Comparison of ENCODE assay signal across 19 cellular contexts in genomic region chr16:1164382-1164781, GRCh38. TPM values are rescaled to one million over a fixed set of nuclear protein-coding genes. Genes with fewer than 3 reads are reported as not detected.
DNase-seq lines count a peak whose midpoint lies in the region; FAIRE-seq and TF ChIP-seq lines count a peak whose summit lies in the region.
"Had no signal": no experiment of that assay in that cellular context is flagged by ENCODE, and none has a peak within 500 bp of the region (broad histone marks: within the 10 kb centered on the region; RNA-seq: fewer than 3 reads in every experiment).

No MANE protein-coding gene starts in this region.

- H3K4ac ChIP-seq in H1 (replicated peaks; ENCODE audit: insufficient read length, low read depth, low read length) = no peak overlapping the region

- no peaks in the 10 kb centered on the region for H3K9me3 Mint-ChIP-seq in activated T-cell treated with anti-CD3 and anti-CD28 coated beads, Interleukin-2, amount 50 U/mL, for 24 hours
- H3K9me3 Mint-ChIP-seq: CD8-positive, alpha-beta T cell; HFFc6 had no signal

- no peak overlapping the region for H4K5ac ChIP-seq in H1 (ENCODE audit: insufficient read length, low read depth, low read length)

- H3K27me3 ChIP-seq in BLaER1 = 0 out of 2 replicates have a peak, but pooled peaks cover 2% of the 10 kb centered on the region
- H3K27me3 ChIP-seq in H1 (replicated peaks in 1 of 4; ENCODE audit: control insufficient read depth in 3 of 4, extremely low read depth in 1 of 4, insufficient read depth in 3 of 4, low read length in 3 of 4) = no peaks in the 10 kb centered on the region
- no peaks in the 10 kb centered on the region for H3K27me3 ChIP-seq in muscle layer of colon (ENCODE audit: control insufficient read depth in 1 of 2, insufficient read depth in 2 of 2, low read length in 2 of 2)
- no peaks in the 10 kb centered on the region for H3K27me3 ChIP-seq in smooth muscle cell (ENCODE audit: low read depth)
- no peaks in the 10 kb centered on the region for H3K27me3 ChIP-seq in Karpas-422 (ENCODE audit: low read length)

- H3K27ac ChIP-seq in BLaER1 (no peak overlapping the region), H1 (ENCODE audit: low read depth, low read length) (no peak overlapping the region), muscle layer of colon (ENCODE audit: low read depth, low read length) (no peak overlapping the region), smooth muscle cell (ENCODE audit: low read depth) (no peak overlapping the region), Karpas-422 (ENCODE audit: low read length) (no peak overlapping the region)
- H3K27ac ChIP-seq: 22Rv1, HL-60 had no signal

- TF ChIP-seq EP300 in H1 (IDR thresholded peaks at IDR 0.05; ENCODE audit: borderline replicate concordance in 1 of 2, low read depth in 2 of 2, low read length in 2 of 2) = no peak

- no peak for DNase-seq in H1 (ENCODE audit: low read depth in 1 of 2, low spot score in 2 of 2)
- DNase-seq in smooth muscle cell (lab: John Stamatoyannopoulos, UW; ENCODE audit: unreplicated experiment) = no peak
- no peak for DNase-seq in stimulated activated CD4-positive, alpha-beta T cell treated with anti-CD3 and anti-CD28 coated beads, Interleukin-1b, Interleukin-23, amount 100 ng/mL, for 48 hours
- DNase-seq in foreskin fibroblast = no peak
- no peak for DNase-seq in Karpas-422
- no peak for DNase-seq in activated T-cell treated with anti-CD3 and anti-CD28 coated beads, Interleukin-2, amount 50 U/mL, for 24 hours
- DNase-seq: AML-193; Calu3; CD8-positive, alpha-beta T cell; DMS79 treated with DMSO at 0.1 percent for 48 hours; GF-D8; HFFc6 had no signal

- TF ChIP-seq RAD21 in H1 (IDR thresholded peaks at IDR 0.05 in 1 of 2, conservative IDR thresholded peaks at IDR 0.05 in 1 of 2; ENCODE audit: low read depth in 2 of 2, low read length in 2 of 2) = no peak

- no peak overlapping the region for H4K91ac ChIP-seq in H1 (replicated peaks; ENCODE audit: insufficient read length, low read length)

- no peak overlapping the region for H3K18ac ChIP-seq in H1 (ENCODE audit: extremely low read depth, low read length)

- H2BK5ac ChIP-seq in H1 (ENCODE audit: low read depth, low read length) = no peak overlapping the region

- H3K4me1 ChIP-seq in BLaER1 (peaks cover 75% of the 10 kb centered on the region), H1 (replicated peaks in 1 of 4; ENCODE audit: control insufficient read depth in 3 of 4, insufficient read depth in 4 of 4, low read length in 3 of 4) (no peaks in the 10 kb centered on the region; a peak in 2 of 7 replicates), muscle layer of colon (ENCODE audit: insufficient read depth, low read length) (peaks cover 84% of the 10 kb centered on the region), smooth muscle cell (ENCODE audit: low read depth) (peaks cover 3% of the 10 kb centered on the region), Karpas-422 (ENCODE audit: low read length) (no peaks in the 10 kb centered on the region)

- no peak overlapping the region for H3K14ac ChIP-seq in H1 (ENCODE audit: insufficient read length)

- H3K9ac ChIP-seq in BLaER1 (0 out of 2 replicates have a peak overlapping the region, but pooled peaks have one; percentile 4), H1 (replicated peaks in 1 of 4; ENCODE audit: extremely low read depth in 1 of 4, low read depth in 3 of 4, low read length in 3 of 4) (no peak overlapping the region), muscle layer of colon (ENCODE audit: low read length) (peak overlapping the region; percentile 27), smooth muscle cell (ENCODE audit: low read depth) (no peak overlapping the region), Karpas-422 (ENCODE audit: low read length) (no peak overlapping the region)

- H3K23me2 ChIP-seq in H1 (ENCODE audit: low read depth, low read length) = no peaks in the 10 kb centered on the region

- CTCF ChIA-PET in H1 (lab: Charles Lee; ENCODE audit: partially characterized antibody) = no interaction called here

- H3K36me3 ChIP-seq in BLaER1 = peaks cover 24% of the 10 kb centered on the region; the same call in 1 of the 2 replicates
- H3K36me3 ChIP-seq in H1 (ENCODE audit: control insufficient read depth in 2 of 4, insufficient read depth in 4 of 4, low read length in 3 of 4) = peaks cover 0 to 2% (median under 1%) of the 10 kb centered on the region in 4 experiments; a peak in 3 of 8 replicates
- H3K36me3 ChIP-seq in muscle layer of colon (ENCODE audit: insufficient read depth, low read length) = peaks cover 11% of the 10 kb centered on the region
- no peaks in the 10 kb centered on the region for H3K36me3 ChIP-seq in smooth muscle cell (ENCODE audit: low read depth)
- H3K36me3 ChIP-seq in Karpas-422 (ENCODE audit: insufficient read depth, low read length) = no peaks in the 10 kb centered on the region

- WGBS in H1 (ENCODE audit: extremely low coverage in 1 of 2, insufficient coverage in 1 of 2, insufficient read length in 1 of 2, insufficient replicate concordance in 2 of 2, low coverage in 1 of 2, low lambda C conversion rate in 2 of 2, missing lambda C conversion rate in 1 of 2), 2 experiments = 95% methylated on average over 11 of the region's 14 CpGs; no CpG with 5 or more reads in 1 of the 2 experiments
- WGBS in smooth muscle cell (ENCODE audit: low lambda C conversion rate) = 94% methylated on average over 14 of the region's 14 CpGs

- H3K4me2 ChIP-seq in BLaER1 = peak overlapping the region; percentile 77
- H3K4me2 ChIP-seq in H1 (ENCODE audit: insufficient read depth in 1 of 2, low read depth in 2 of 2, low read length in 2 of 2) = no peak overlapping the region
- H3K4me2 ChIP-seq in smooth muscle cell = peak overlapping the region; percentile 69
- H3K4me2 ChIP-seq in Karpas-422 (ENCODE audit: low read depth, low read length, poor library complexity, severe bottlenecking) = no peak overlapping the region

- no peak overlapping the region for H2BK120ac ChIP-seq in H1 (replicated peaks; ENCODE audit: low read depth, low read length)

- H4K8ac ChIP-seq in H1 (ENCODE audit: extremely low read depth, insufficient read depth, low read length) = peak overlapping the region; percentile 85

- no peaks in the 10 kb centered on the region for H3K9me2 ChIP-seq in Karpas-422 (replicated peaks; ENCODE audit: insufficient read depth, low read length)

- H3K4me1 Mint-ChIP-seq in activated T-cell treated with anti-CD3 and anti-CD28 coated beads, Interleukin-2, amount 50 U/mL, for 24 hours (ENCODE audit: low read depth) = no peaks in the 10 kb centered on the region

- H2BK12ac ChIP-seq in H1 (ENCODE audit: low read depth, low read length) = no peak overlapping the region

- H3K79me2 ChIP-seq in H1 (ENCODE audit: control insufficient read depth in 1 of 2, insufficient read depth in 2 of 2, low read length in 2 of 2) (peaks cover 0 to 16% of the 10 kb centered on the region in 2 experiments; a peak in 1 of 4 replicates), smooth muscle cell (ENCODE audit: low read depth) (no peaks in the 10 kb centered on the region), Karpas-422 (ENCODE audit: low read length) (no peaks in the 10 kb centered on the region)

- H3K27me3 Mint-ChIP-seq in activated T-cell treated with anti-CD3 and anti-CD28 coated beads, Interleukin-2, amount 50 U/mL, for 24 hours = peaks cover 7% of the 10 kb centered on the region

- no peaks in the 10 kb centered on the region for H3K36me3 Mint-ChIP-seq in activated T-cell treated with anti-CD3 and anti-CD28 coated beads, Interleukin-2, amount 50 U/mL, for 24 hours (ENCODE audit: low read depth)
- H3K36me3 Mint-ChIP-seq: CD8-positive, alpha-beta T cell had no signal

- H2AFZ ChIP-seq in H1 (ENCODE audit: low read length) = no peak overlapping the region
- H2AFZ ChIP-seq in smooth muscle cell (ENCODE audit: low read depth) = no peak overlapping the region
- H2AFZ ChIP-seq in Karpas-422 (ENCODE audit: low read length) = no peak overlapping the region

- no peak overlapping the region for H2BK20ac ChIP-seq in H1 (ENCODE audit: low read length)

- TF ChIP-seq POLR2A in H1 (IDR thresholded peaks at IDR 0.05; ENCODE audit: control extremely low read depth in 1 of 2, low read depth in 2 of 2, low read length in 2 of 2) = no peak

- H3K9me3 ChIP-seq in BLaER1 = no peaks in the 10 kb centered on the region
- no peaks in the 10 kb centered on the region for H3K9me3 ChIP-seq in H1 (ENCODE audit: insufficient read depth in 2 of 2, low read depth in 1 of 2, low read length in 1 of 2)
- no peaks in the 10 kb centered on the region for H3K9me3 ChIP-seq in muscle layer of colon (ENCODE audit: low read length)
- no peaks in the 10 kb centered on the region for H3K9me3 ChIP-seq in smooth muscle cell (replicated peaks; ENCODE audit: low read depth)
- H3K9me3 ChIP-seq in Karpas-422 (ENCODE audit: low read length) = no peaks in the 10 kb centered on the region
- H3K9me3 ChIP-seq: A549 had no signal

- no peak overlapping the region for H2AK5ac ChIP-seq in H1 (ENCODE audit: low read depth, low read length)

- no peak overlapping the region for H3K27ac Mint-ChIP-seq in activated T-cell treated with anti-CD3 and anti-CD28 coated beads, Interleukin-2, amount 50 U/mL, for 24 hours
- H3K27ac Mint-ChIP-seq: CD8-positive, alpha-beta T cell; HFFc6 had no signal

- FAIRE-seq in H1 (lab: Jason Lieb, UNC) = no peak
- FAIRE-seq: A549, H54 had no signal

- TF ChIP-seq CTCF in H1 (IDR thresholded peaks at IDR 0.05; ENCODE audit: control extremely low read depth in 1 of 3, insufficient read depth in 1 of 3, low read depth in 1 of 3, low read length in 3 of 3) = no peak
- TF ChIP-seq CTCF in smooth muscle cell (IDR thresholded peaks at IDR 0.05; ENCODE audit: borderline replicate concordance, insufficient read depth, poor library complexity, severe bottlenecking) = no peak
- TF ChIP-seq CTCF in foreskin fibroblast (IDR thresholded peaks at IDR 0.05; ENCODE audit: low read depth, low read length) = no peak

- no peaks in the 10 kb centered on the region for H3F3A ChIP-seq in smooth muscle cell (ENCODE audit: low read depth)

- H4K20me1 ChIP-seq in BLaER1 (peaks cover 99% of the 10 kb centered on the region), H1 (replicated peaks in 1 of 2; ENCODE audit: control insufficient read depth in 1 of 2, insufficient read depth in 2 of 2, low read length in 2 of 2) (peaks cover 26 to 42% of the 10 kb centered on the region in 2 experiments), smooth muscle cell (ENCODE audit: low read depth) (peaks cover 18% of the 10 kb centered on the region), Karpas-422 (ENCODE audit: insufficient read depth, low read depth, low read length) (no peaks in the 10 kb centered on the region)

- H3K23ac ChIP-seq in H1 (ENCODE audit: insufficient read length) = no peak overlapping the region

- POLR2A ChIA-PET in H1 (lab: Charles Lee; ENCODE audit: partially characterized antibody) = interaction anchor here (1.0 kb wide), 1 partner anchor 39 kb away, joined by 3 read pairs; no protein-coding TSS in a partner anchor

- H3K4me3 ChIP-seq in BLaER1 = no peak overlapping the region
- H3K4me3 ChIP-seq in H1 (ENCODE audit: extremely low read depth in 1 of 4, insufficient read depth in 2 of 4, low read depth in 3 of 4, low read length in 4 of 4) = no peak overlapping the region
- H3K4me3 ChIP-seq in muscle layer of colon (ENCODE audit: low read depth in 1 of 2, low read length in 2 of 2) = no peak overlapping the region
- H3K4me3 ChIP-seq in smooth muscle cell = no peak overlapping the region
- no peak overlapping the region for H3K4me3 ChIP-seq in foreskin fibroblast (ENCODE audit: low read depth in 1 of 2, low read length in 2 of 2)
- H3K4me3 ChIP-seq in Karpas-422 (ENCODE audit: low read length) = no peak overlapping the region
- H3K4me3 ChIP-seq: A549 had no signal

- H2BK15ac ChIP-seq in H1 (ENCODE audit: low read length) = no peak overlapping the region

- peaks cover 13% of the 10 kb centered on the region for H3K79me1 ChIP-seq in H1 (ENCODE audit: low read depth, low read length)

- H3K56ac ChIP-seq in H1 (replicated peaks; ENCODE audit: insufficient read length, low read depth, low read length) = no peak overlapping the region

- no peak overlapping the region for H3K4me3 Mint-ChIP-seq in activated T-cell treated with anti-CD3 and anti-CD28 coated beads, Interleukin-2, amount 50 U/mL, for 24 hours
- H3K4me3 Mint-ChIP-seq: CD8-positive, alpha-beta T cell; HFFc6 had no signal

RNA-seq across cellular contexts. Expression of gene CACNA1H, which starts 11.5 kb away (rescaled TPM):
- 27.2 and 28.7 TPM in 2 replicates for total RNA-seq in H1 (2021; fragmentation: NEBNext Ultra II Directional; extraction: Animal tissue kit (Norgen Biotek cat#: 25700))
- polyA plus RNA-seq in H1 (2011; rRNA removed) = 14.0 and 27.4 TPM in 2 replicates
- polyA plus RNA-seq in H1 (2011; cell fraction: cytosol; rRNA removed) = 21.0 TPM
- 192 TPM for polyA plus RNA-seq in H1 (2011; cell fraction: nucleus; rRNA removed)
- 17.0 to 33.1 TPM (median 28.7 TPM) in 4 replicates for polyA plus RNA-seq in H1 (2012, experiment 1 of 2)
- polyA plus RNA-seq in H1 (2012, experiment 2 of 2) = 13.4 TPM
- polyA plus RNA-seq in H1 (2013, experiment 1 of 2) = 23.4 TPM
- polyA plus RNA-seq in H1 (2013, experiment 2 of 2) = 21.4 TPM
- polyA minus RNA-seq in H1 (2011; rRNA and poly(A)+ RNA removed) = 19.8 and 20.5 TPM in 2 replicates
- 16.3 TPM for polyA minus RNA-seq in H1 (2011; cell fraction: cytosol; rRNA and poly(A)+ RNA removed)
- 43.3 TPM for polyA minus RNA-seq in H1 (2011; cell fraction: nucleus; rRNA and poly(A)+ RNA removed)
- total RNA-seq in smooth muscle cell = 1.7 TPM in 2 replicates
- 1.4 and 2.6 TPM in 2 replicates for polyA plus RNA-seq in smooth muscle cell
- not detected in 2 replicates for total RNA-seq in Karpas-422 (2014; rRNA removed; shearing (Covaris generic); ENCODE audit: low replicate concordance)
- total RNA-seq: Calu3, HT1080 had no signal

Comparison
In these comparisons a context has a peak if more than half of its experiments do, and no peak if none do; other contexts are left out.
1. H3K4me2 ChIP-seq: peak in BLaER1 (single experiment) and smooth muscle cell (single experiment); none in H1 (0 of 2) and Karpas-422 (single experiment).
2. H3K9ac ChIP-seq: peak in BLaER1 (single experiment) and muscle layer of colon (single experiment); none in H1 (0 of 4), smooth muscle cell (single experiment) and Karpas-422 (single experiment).
3. RNA of gene CACNA1H, which starts 11.5 kb away (total RNA-seq): 27.2 to 28.7 TPM in H1; 1.7 TPM in smooth muscle cell and not detected in Karpas-422; every median in the first group is over 10 times any median in the second.